In the genomic region with DNA sequence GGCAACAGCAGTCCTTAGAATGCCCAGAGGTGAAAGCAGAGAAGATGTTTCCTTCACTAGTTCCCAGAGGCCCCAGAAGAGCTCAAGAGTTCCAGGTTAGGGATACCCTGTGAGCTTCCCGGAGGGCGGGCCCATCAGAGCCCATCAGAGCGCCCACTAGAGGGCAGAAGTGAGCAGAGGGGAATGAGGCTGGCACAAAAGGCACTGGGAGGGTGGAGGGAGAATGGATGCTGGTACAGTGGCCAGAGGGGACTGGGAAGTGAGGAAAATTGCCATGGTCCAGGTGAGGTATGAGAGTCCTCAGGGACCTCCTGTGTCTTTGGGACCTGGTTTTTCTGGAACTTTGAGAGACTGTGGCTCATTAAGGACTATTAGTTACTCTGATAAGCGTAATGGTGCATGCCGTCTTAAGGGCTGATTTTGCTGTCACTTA, we compare ENCODE assay signal across 8 cellular contexts. TPM values are rescaled to one million over a fixed set of nuclear protein-coding genes. Genes with fewer than 3 reads are reported as not detected.
DNase-seq lines count a peak whose midpoint lies in the region; ATAC-seq, FAIRE-seq and TF ChIP-seq lines count a peak whose summit lies in the region.

No MANE protein-coding gene starts in this region.

- H4K20me1 ChIP-seq in endothelial cell of umbilical vein (replicated peaks; ENCODE audit: control insufficient read depth, extremely low read depth, insufficient read depth, low read length) (no peaks in the 10 kb centered on the region), smooth muscle cell (ENCODE audit: low read depth) (no peaks in the 10 kb centered on the region)

- H3K79me2 ChIP-seq in endothelial cell of umbilical vein (ENCODE audit: control insufficient read depth, insufficient read depth, low read length): no peaks in the 10 kb centered on the region
- no peaks in the 10 kb centered on the region for H3K79me2 ChIP-seq in smooth muscle cell (ENCODE audit: low read depth)

- POLR2A ChIA-PET in endothelial cell of umbilical vein (lab: Charles Lee): no interaction called here

- TF ChIP-seq POLR2A in endothelial cell of umbilical vein (IDR thresholded peaks at IDR 0.05; ENCODE audit: low read depth, low read length): no peak

- H3K36me3 ChIP-seq in endothelial cell of umbilical vein (ENCODE audit: control insufficient read depth in 2 of 2, extremely low read depth in 1 of 2, insufficient read depth in 2 of 2, low read length in 2 of 2) (no peaks in the 10 kb centered on the region), smooth muscle cell (ENCODE audit: low read depth) (no peaks in the 10 kb centered on the region)

- peak; percentile 73 to 81 for TF ChIP-seq CTCF in endothelial cell of umbilical vein (IDR thresholded peaks at IDR 0.05; ENCODE audit: extremely low read depth in 1 of 2, insufficient read depth in 1 of 2, low read depth in 1 of 2, low read length in 2 of 2)
- TF ChIP-seq CTCF in smooth muscle cell (IDR thresholded peaks at IDR 0.05; ENCODE audit: borderline replicate concordance, insufficient read depth, poor library complexity, severe bottlenecking): peak; percentile 52

- no peak overlapping the region for H2AFZ ChIP-seq in endothelial cell of umbilical vein (ENCODE audit: low read depth, low read length)
- H2AFZ ChIP-seq in smooth muscle cell (ENCODE audit: low read depth): no peak overlapping the region

- peaks cover 0 to 2% of the 10 kb centered on the region in 2 experiments for H3K27me3 ChIP-seq in endothelial cell of umbilical vein (ENCODE audit: control insufficient read depth in 2 of 2, insufficient read depth in 2 of 2, low read length in 2 of 2)
- peaks cover 4% of the 10 kb centered on the region for H3K27me3 ChIP-seq in smooth muscle cell (ENCODE audit: low read depth)

- DNase-seq in activated gamma-delta T cell treated with Interleukin-2 at 50 U/mL for 16 hours: peak; percentile 33
- no peak for DNase-seq in activated gamma-delta T cell (lab: John Stamatoyannopoulos, UW)
- peak; percentile 34 for DNase-seq in LoVo (ENCODE audit: low spot score)
- peak; percentile 12 to 15 for DNase-seq in activated CD4-positive, alpha-beta T cell treated with anti-CD3 and anti-CD28 coated beads, Interleukin-2, amount 50 U/mL, for 24 hours (ENCODE audit: low read depth in 1 of 2, low spot score in 1 of 2)
- peak; percentile 10 for DNase-seq in endothelial cell of umbilical vein (ENCODE audit: low read depth, low spot score)
- DNase-seq in smooth muscle cell (lab: John Stamatoyannopoulos, UW; ENCODE audit: unreplicated experiment): no peak

- no peak for ATAC-seq in HG02610 (IDR thresholded peaks at IDR 0.05; ENCODE audit: unreplicated experiment)
- ATAC-seq in GM19035 (IDR thresholded peaks at IDR 0.05; ENCODE audit: unreplicated experiment): no peak

- H3K9me3 ChIP-seq in endothelial cell of umbilical vein (replicated peaks; ENCODE audit: control insufficient read depth, insufficient read depth, low read length) (no peaks in the 10 kb centered on the region), smooth muscle cell (replicated peaks; ENCODE audit: low read depth) (no peaks in the 10 kb centered on the region)

- peak; percentile 40 for FAIRE-seq in endothelial cell of umbilical vein (lab: Jason Lieb, UNC)

- no TSS peak for BruUV-seq in endothelial cell of umbilical vein (replicated peaks; lab: Mats Ljungman, UMichigan)

- intact Hi-C loops in endothelial cell of umbilical vein (cut with micrococcal nuclease): loop anchor here (1.0 to 10.0 kb wide), 5 partner anchors 76 to 456 kb away; no protein-coding TSS in a partner anchor

- no peak overlapping the region for H3K4me3 ChIP-seq in endothelial cell of umbilical vein (replicated peaks in 1 of 3; ENCODE audit: insufficient read depth in 1 of 3, low read depth in 1 of 3, low read length in 3 of 3)
- no peak overlapping the region for H3K4me3 ChIP-seq in smooth muscle cell

- no peaks in the 10 kb centered on the region for H3K9me1 ChIP-seq in endothelial cell of umbilical vein (replicated peaks; ENCODE audit: control insufficient read depth, extremely low read depth, insufficient read depth, low read length)

- H3K4me1 ChIP-seq in endothelial cell of umbilical vein (ENCODE audit: control insufficient read depth, extremely low read depth, insufficient read depth, low read length) (no peaks in the 10 kb centered on the region), smooth muscle cell (ENCODE audit: low read depth) (peaks cover 12% of the 10 kb centered on the region)

- 45% methylated on average over 5 of the region's 5 CpGs for WGBS in smooth muscle cell (ENCODE audit: low lambda C conversion rate)

- dilution Hi-C loops in endothelial cell of umbilical vein (cut with MboI; ENCODE audit: extremely low pct_ligation_motif_present, low sequenced_read_pairs): no loop called here

- no peak overlapping the region for H3K27ac ChIP-seq in endothelial cell of umbilical vein (ENCODE audit: insufficient read depth, low read depth, low read length)
- H3K27ac ChIP-seq in smooth muscle cell (ENCODE audit: low read depth): no peak overlapping the region

- H3K4me2 ChIP-seq in endothelial cell of umbilical vein (ENCODE audit: insufficient read depth, low read length): no peak overlapping the region
- H3K4me2 ChIP-seq in smooth muscle cell: no peak overlapping the region

- H3K9ac ChIP-seq in endothelial cell of umbilical vein (replicated peaks; ENCODE audit: extremely low read depth, insufficient read depth, low read length) (no peak overlapping the region), smooth muscle cell (ENCODE audit: low read depth) (no peak overlapping the region)

- CTCF ChIA-PET in endothelial cell of umbilical vein (lab: Charles Lee): interaction anchor here (0.5 to 4.1 kb wide), 31 partner anchors 9 to 522 kb away, joined by 3 to 60 read pairs (median 4); a partner anchor contains a TSS

- H3F3A ChIP-seq in smooth muscle cell (ENCODE audit: low read depth): no peaks in the 10 kb centered on the region

TF ChIP-seq in endothelial cell of umbilical vein, 7 proteins besides CTCF, POLR2A, EP300 and RAD21:
- TF ChIP-seq JUN (IDR thresholded peaks at IDR 0.05; ENCODE audit: borderline replicate concordance, insufficient read depth, insufficient read length, low read depth): no peak
- no peak for TF ChIP-seq EZH2 (IDR thresholded peaks at IDR 0.05; ENCODE audit: borderline replicate concordance, low read depth, low read length, severe bottlenecking)
- no peak for TF ChIP-seq GATA2 (IDR thresholded peaks at IDR 0.05; ENCODE audit: insufficient read depth, insufficient read length, low read depth, low read length)
- TF ChIP-seq, protein P1, sequence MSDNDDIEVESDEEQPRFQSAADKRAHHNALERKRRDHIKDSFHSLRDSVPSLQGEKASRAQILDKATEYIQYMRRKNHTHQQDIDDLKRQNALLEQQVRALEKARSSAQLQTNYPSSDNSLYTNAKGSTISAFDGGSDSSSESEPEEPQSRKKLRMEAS (IDR thresholded peaks at IDR 0.05; ENCODE audit: insufficient read depth, insufficient read length): no peak
- TF ChIP-seq MYC (IDR thresholded peaks at IDR 0.05; ENCODE audit: low read depth, low read length): no peak
- TF ChIP-seq POLR2AphosphoS5 (IDR thresholded peaks at IDR 0.05; ENCODE audit: insufficient read depth, low read depth, low read length): no peak
- TF ChIP-seq FOS (IDR thresholded peaks at IDR 0.05; ENCODE audit: borderline replicate concordance, insufficient read depth, low read length): no peak

RNA-seq across cellular contexts. Expression of a gene that starts 57.3 kb away (rescaled TPM):
- total RNA-seq in endothelial cell of umbilical vein (not detected in 2 replicates), smooth muscle cell (not detected in 2 replicates)
- polyA plus RNA-seq in endothelial cell of umbilical vein (not detected in 2 replicates), smooth muscle cell (not detected in 2 replicates)
- not detected in 2 replicates for polyA plus RNA-seq in endothelial cell of umbilical vein (2011; cell fraction: cytosol; rRNA removed)
- polyA plus RNA-seq in endothelial cell of umbilical vein (2011; cell fraction: nucleus; rRNA removed): not detected in 2 replicates
- not detected in 2 replicates for polyA plus RNA-seq in endothelial cell of umbilical vein (2012)
- not detected in 2 replicates for polyA minus RNA-seq in endothelial cell of umbilical vein
- polyA minus RNA-seq in endothelial cell of umbilical vein (2011; cell fraction: cytosol; rRNA and poly(A)+ RNA removed): not detected
- polyA minus RNA-seq in endothelial cell of umbilical vein (2011; cell fraction: nucleus; rRNA and poly(A)+ RNA removed): not detected in 2 replicates

Comparison
In these comparisons a context has a peak if more than half of its experiments do, and no peak if none do; other contexts are left out.
1. DNase-seq: peak in activated gamma-delta T cell treated with Interleukin-2 at 50 U/mL for 16 hours (single experiment), LoVo (single experiment), activated CD4-positive, alpha-beta T cell treated with anti-CD3 and anti-CD28 coated beads, Interleukin-2, amount 50 U/mL, for 24 hours (2 of 2) and endothelial cell of umbilical vein (single experiment); none in activated gamma-delta T cell (single experiment) and smooth muscle cell (single experiment).